Comparison of ENCODE assay signal across 19 cellular contexts in genomic region chr22:47687364-47687655, GRCh38.
"Had no signal": no experiment of that assay in that cellular context is flagged by ENCODE, and none has a peak within 500 bp of the region (broad histone marks: within the 10 kb centered on the region; RNA-seq: fewer than 3 reads in every experiment).

No MANE protein-coding gene starts in this region.

- H3K4me3 Mint-ChIP-seq: dendritic cell treated with granulocyte-macrophage colony-stimulating factor and Interleukin-4, amounts not matched to agents 40 ng/mL and 50 ng/mL, for 4 days; naive thymus-derived CD4-positive, alpha-beta T cell had no signal

- H3K4me3 ChIP-seq: colonic mucosa, esophagus squamous epithelium, gastrocnemius medialis, heart right ventricle, left lung, lower lobe of right lung had no signal

- H3K4me1 ChIP-seq: colonic mucosa, esophagus squamous epithelium, gastrocnemius medialis, heart right ventricle, left lung, lower lobe of right lung had no signal

- ATAC-seq: gastrocnemius medialis; heart right ventricle; left cardiac atrium; left lung; left ventricle myocardium superior; lower lobe of right lung; naive thymus-derived CD4-positive, alpha-beta T cell had no signal

- DNase-seq: colonic mucosa; cortex of kidney; effector CD4-positive, alpha-beta T cell; effector memory CD4-positive, alpha-beta T cell; esophagus squamous epithelium; foreskin fibroblast; foreskin melanocyte; gastrocnemius medialis; glutamatergic neuron; heart right ventricle; hippocampal formation; left cardiac atrium; left lung; left ventricle myocardium superior; lower lobe of right lung; mesenchymal stem cell; midbrain; naive thymus-derived CD4-positive, alpha-beta T cell had no signal

- H3K27ac Mint-ChIP-seq: dendritic cell treated with granulocyte-macrophage colony-stimulating factor and Interleukin-4, amounts not matched to agents 40 ng/mL and 50 ng/mL, for 4 days; naive thymus-derived CD4-positive, alpha-beta T cell had no signal

- H3K9me3 ChIP-seq: colonic mucosa, gastrocnemius medialis had no signal

- H3K4me1 Mint-ChIP-seq: naive thymus-derived CD4-positive, alpha-beta T cell had no signal

- H3K27me3 Mint-ChIP-seq: dendritic cell treated with granulocyte-macrophage colony-stimulating factor and Interleukin-4, amounts not matched to agents 40 ng/mL and 50 ng/mL, for 4 days had no signal

- H3K36me3 ChIP-seq: colonic mucosa, esophagus squamous epithelium, gastrocnemius medialis, heart right ventricle, left lung, lower lobe of right lung had no signal

- H3K27ac ChIP-seq: colonic mucosa, esophagus squamous epithelium, gastrocnemius medialis, heart right ventricle, left lung, lower lobe of right lung had no signal

- H3K27me3 ChIP-seq: colonic mucosa, gastrocnemius medialis, left lung had no signal
